Comparison of ENCODE assay signal across 22 cellular contexts in the genomic region with DNA sequence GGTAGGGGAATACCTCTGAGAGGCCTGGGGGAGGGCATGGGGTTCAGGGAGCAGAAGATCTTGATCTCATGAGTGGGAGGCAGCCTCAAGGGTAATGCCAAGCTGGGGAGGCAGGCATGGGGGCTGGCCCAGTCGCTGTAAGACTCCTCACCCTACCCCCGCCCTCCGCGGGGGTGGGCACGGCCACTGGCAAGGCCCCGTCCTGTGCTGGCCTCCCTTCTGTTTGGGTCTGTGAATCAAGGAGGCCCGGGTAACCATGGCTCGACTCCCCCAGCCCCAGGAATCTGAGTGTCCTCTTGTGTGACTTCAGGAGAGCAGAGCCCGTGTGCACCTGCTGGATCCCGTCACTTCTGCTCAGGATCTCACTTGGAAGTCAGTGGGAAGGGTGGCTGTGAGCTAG.
"Had no signal": no experiment of that assay in that cellular context is flagged by ENCODE, and none has a peak within 500 bp of the region (broad histone marks: within the 10 kb centered on the region; RNA-seq: fewer than 3 reads in every experiment).

No MANE protein-coding gene starts in this region.

- H3K27me3 ChIP-seq: gastrocnemius medialis, heart right ventricle, left lung had no signal

- H3K9me3 ChIP-seq: esophagus squamous epithelium, gastrocnemius medialis, heart right ventricle, left lung, lower lobe of right lung had no signal

- ATAC-seq: esophagus mucosa, gastrocnemius medialis, heart right ventricle, left lung, left ventricle myocardium superior, lower lobe of right lung had no signal

- DNase-seq: dermis blood vessel endothelial cell; effector CD4-positive, alpha-beta T cell; effector memory CD4-positive, alpha-beta T cell; erythroblast; esophagus squamous epithelium; foreskin fibroblast; foreskin melanocyte; gastrocnemius medialis; heart right ventricle; hippocampal formation; islet precursor cell; kidney; kidney glomerular epithelial cell; left lung; left ventricle myocardium superior; lower lobe of right lung; mesenchymal stem cell; midbrain had no signal

- H3K36me3 ChIP-seq: esophagus squamous epithelium, gastrocnemius medialis, heart right ventricle, left lung, lower lobe of right lung had no signal

- H3K4me1 ChIP-seq: esophagus squamous epithelium, gastrocnemius medialis, heart right ventricle, left lung, lower lobe of right lung had no signal

- H3K4me3 ChIP-seq: coronary artery, dorsolateral prefrontal cortex, esophagus squamous epithelium, gastrocnemius medialis, heart right ventricle, left lung, lower lobe of right lung had no signal

- H3K27ac ChIP-seq: coronary artery, dorsolateral prefrontal cortex, epithelial cell of prostate, esophagus squamous epithelium, gastrocnemius medialis, heart right ventricle, left lung, lower lobe of right lung had no signal
